Comparison of ENCODE assay signal across 8 cellular contexts in the genomic region with DNA sequence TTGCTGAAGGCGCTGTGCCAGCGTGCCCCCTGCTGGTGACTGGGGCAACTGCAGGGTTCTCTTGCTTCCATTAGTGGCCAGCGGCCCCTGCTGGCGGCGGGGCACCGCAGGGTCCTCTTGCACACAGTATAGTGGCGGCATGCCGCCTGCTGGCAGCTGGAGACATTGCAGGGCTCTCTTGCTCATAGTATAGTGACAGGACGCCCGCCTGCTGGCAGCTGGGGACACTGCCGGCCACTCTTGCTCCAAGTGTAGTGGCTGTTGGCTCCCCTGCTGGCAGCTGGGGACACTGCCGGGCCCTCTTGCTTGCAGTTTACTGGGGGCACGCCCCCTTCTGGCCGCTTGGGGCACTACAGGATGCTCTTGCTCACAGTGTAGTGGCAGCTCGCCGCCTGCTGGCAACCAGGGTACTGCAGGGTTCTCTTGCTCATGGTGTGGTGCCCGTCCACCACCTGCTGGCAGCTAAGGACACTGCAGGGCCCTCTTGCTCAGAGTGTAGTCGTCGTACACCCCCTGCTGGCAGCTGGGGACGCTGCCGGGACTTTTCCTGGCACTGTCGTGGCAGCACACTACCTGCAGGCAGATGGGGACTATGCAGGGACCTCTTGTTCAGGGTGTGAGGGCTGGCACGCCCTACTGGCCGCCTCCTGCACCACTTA. TPM values are rescaled to one million over a fixed set of nuclear protein-coding genes. Genes with fewer than 3 reads are reported as not detected.
A peak's percentile ranks its signal among the peaks of the same experiment; 100 is the strongest.
DNase-seq lines count a peak whose midpoint lies in the region; ATAC-seq and TF ChIP-seq lines count a peak whose summit lies in the region.
"Not testable (repeated sequence)": the region's sequence is repeated elsewhere in the genome, so short reads cannot be mapped to it uniquely, and the experiment has no call there.

No MANE protein-coding gene starts in this region.

- in situ Hi-C loops in GM13976 (cut with MboI; ENCODE audit: low sequenced_read_pairs, unreplicated experiment): not testable (repeated sequence)

- not testable (repeated sequence) for H3K27ac Mint-ChIP-seq in T-helper 17 cell; activated naive CD4-positive, alpha-beta T cell treated with anti-CD3 and anti-CD28 coated beads, Interleukin-2, amount 50 U/mL, for 72 hours; natural killer cell treated with Interleukin-12 subunit alpha and Interleukin-12 subunit beta and Interleukin-15 and Interleukin-18, amount 100 ng/mL, for 72 hours

- TF ChIP-seq CTCF in GM13976 (IDR thresholded peaks at IDR 0.05; ENCODE audit: borderline replicate concordance, control extremely low read depth, extremely low read depth, insufficient read depth, missing control alignments) (peak; percentile 1), foreskin fibroblast (IDR thresholded peaks at IDR 0.05; ENCODE audit: low read depth, low read length) (peak; percentile 1), thoracic aorta (IDR thresholded peaks at IDR 0.05) (peak; percentile 37)

- H3K9me3 Mint-ChIP-seq in activated naive CD4-positive, alpha-beta T cell treated with anti-CD3 and anti-CD28 coated beads, Interleukin-2, amount 50 U/mL, for 72 hours; natural killer cell treated with Interleukin-12 subunit alpha and Interleukin-12 subunit beta and Interleukin-15 and Interleukin-18, amount 100 ng/mL, for 72 hours: not testable (repeated sequence)

- H3K27me3 Mint-ChIP-seq in T-helper 17 cell; natural killer cell treated with Interleukin-12 subunit alpha and Interleukin-12 subunit beta and Interleukin-15 and Interleukin-18, amount 100 ng/mL, for 72 hours: not testable (repeated sequence)

- not testable (repeated sequence) for H3K4me1 Mint-ChIP-seq in T-helper 17 cell; natural killer cell treated with Interleukin-12 subunit alpha and Interleukin-12 subunit beta and Interleukin-15 and Interleukin-18, amount 100 ng/mL, for 72 hours (ENCODE audit: low read depth in 2 of 2)

- H3K27ac ChIP-seq in thoracic aorta: not testable (repeated sequence)

- not testable (repeated sequence) for H3K4me3 Mint-ChIP-seq in T-helper 17 cell; natural killer cell treated with Interleukin-12 subunit alpha and Interleukin-12 subunit beta and Interleukin-15 and Interleukin-18, amount 100 ng/mL, for 72 hours

- H3K4me3 ChIP-seq in foreskin fibroblast (ENCODE audit: low read depth in 1 of 2, low read length in 2 of 2); thoracic aorta: not testable (repeated sequence)

- ATAC-seq in GM21717 (IDR thresholded peaks at IDR 0.05; ENCODE audit: unreplicated experiment): peak; percentile 76
- peak; percentile 62 for ATAC-seq in HG03378 (IDR thresholded peaks at IDR 0.05; ENCODE audit: unreplicated experiment)
- peak; percentile 86 for ATAC-seq in T-helper 17 cell
- peak; percentile 84 to 90 for ATAC-seq in activated naive CD4-positive, alpha-beta T cell treated with anti-CD3 and anti-CD28 coated beads, Interleukin-2, amount 50 U/mL, for 72 hours
- peak; percentile 79 to 83 for ATAC-seq in natural killer cell treated with Interleukin-12 subunit alpha and Interleukin-12 subunit beta and Interleukin-15 and Interleukin-18, amount 100 ng/mL, for 72 hours
- ATAC-seq in thoracic aorta (ENCODE audit: insufficient number of reproducible peaks, low FRiP score, low read depth): peak; percentile 69

- not testable (repeated sequence) for H3K27me3 ChIP-seq in thoracic aorta (replicated peaks; ENCODE audit: insufficient read depth)

- not testable (repeated sequence) for H3K36me3 Mint-ChIP-seq in T-helper 17 cell (ENCODE audit: low read depth); activated naive CD4-positive, alpha-beta T cell treated with anti-CD3 and anti-CD28 coated beads, Interleukin-2, amount 50 U/mL, for 72 hours; natural killer cell treated with Interleukin-12 subunit alpha and Interleukin-12 subunit beta and Interleukin-15 and Interleukin-18, amount 100 ng/mL, for 72 hours

- H3K36me3 ChIP-seq in thoracic aorta: not testable (repeated sequence)

- H3K9me3 ChIP-seq in T-helper 17 cell (ENCODE audit: control insufficient read depth, low read length, poor library complexity, severe bottlenecking); thoracic aorta: not testable (repeated sequence)

- not testable (repeated sequence) for H3K4me1 ChIP-seq in thoracic aorta (ENCODE audit: control insufficient read depth in 1 of 2, low read depth in 2 of 2)

- not testable (repeated sequence) for DNase-seq in GM13976 (ENCODE audit: low spot score); foreskin fibroblast; natural killer cell treated with Interleukin-12 subunit alpha and Interleukin-12 subunit beta and Interleukin-15 and Interleukin-18, amount 100 ng/mL, for 72 hours (ENCODE audit: low spot score); thoracic aorta (ENCODE audit: low spot score)
- DNase-seq in T-helper 17 cell: peak; percentile 14 to 16 (median 16)
- DNase-seq in activated naive CD4-positive, alpha-beta T cell treated with anti-CD3 and anti-CD28 coated beads, Interleukin-2, amount 50 U/mL, for 72 hours (ENCODE audit: low spot score in 2 of 2): peak; percentile 57 to 67

RNA-seq across cellular contexts. Expression of a gene that starts 41.2 kb away (rescaled TPM):
- total RNA-seq in T-helper 17 cell: 1 to 10 TPM; 1.9 to 4.6 TPM
- 1 to 10 TPM; 7.7 to 9.8 TPM for total RNA-seq in activated naive CD4-positive, alpha-beta T cell treated with anti-CD3 and anti-CD28 coated beads, Interleukin-2, amount 50 U/mL, for 72 hours
- 10 to 100 TPM; 12.0 to 33.4 TPM for total RNA-seq in natural killer cell treated with Interleukin-12 subunit alpha and Interleukin-12 subunit beta and Interleukin-15 and Interleukin-18, amount 100 ng/mL, for 72 hours
- total RNA-seq in thoracic aorta: 10 to 100 TPM in 1 of 2 donors, 1 to 10 TPM in 1; 8.9 to 67.9 TPM
